ENCODE assay signal across 23 cellular contexts in genomic region chr2:144598906-144599305, GRCh38.
"Had no signal": no experiment of that assay in that cellular context is flagged by ENCODE, and none has a peak within 500 bp of the region (broad histone marks: within the 10 kb centered on the region; RNA-seq: fewer than 3 reads in every experiment).

No MANE protein-coding gene starts in this region.

- H3K27me3 ChIP-seq: ovary, right atrium auricular region, right lobe of liver, stomach, testis, thyroid gland, transverse colon, upper lobe of left lung, vagina had no signal

- H3K36me3 ChIP-seq: left ventricle myocardium inferior, ovary, right atrium auricular region, right lobe of liver, stomach, thyroid gland, transverse colon, upper lobe of left lung, vagina had no signal

- H3K27ac Mint-ChIP-seq: progenitor cell of endocrine pancreas; stimulated activated naive B cell treated with anti-CD40 and anti-IgM and Interleukin-4, amounts not matched to agents 10 μg/mL and 1 μg/mL and 100 μg/mL, for 72 hours had no signal

- ATAC-seq: naive thymus-derived CD8-positive, alpha-beta T cell; right lobe of liver; stimulated activated naive B cell treated with anti-CD40 and anti-IgM and Interleukin-4, amounts not matched to agents 10 μg/mL and 1 μg/mL and 100 μg/mL, for 72 hours; stimulated activated naive CD8-positive, alpha-beta T cell treated with anti-CD3 and anti-CD28 coated beads, Interleukin-15, Interleukin-2, amounts not matched to agents 100 U/mL and 50 U/mL, for 24 hours had no signal

- H3K27ac ChIP-seq: left ventricle myocardium inferior, ovary, right atrium auricular region, right lobe of liver, stomach, testis, thyroid gland, transverse colon, upper lobe of left lung, vagina had no signal

- H3K27me3 Mint-ChIP-seq: progenitor cell of endocrine pancreas; stimulated activated naive B cell treated with anti-CD40 and anti-IgM and Interleukin-4, amounts not matched to agents 10 μg/mL and 1 μg/mL and 100 μg/mL, for 72 hours had no signal

- H3K4me1 ChIP-seq: right atrium auricular region, right lobe of liver, testis, vagina had no signal

- H3K4me3 Mint-ChIP-seq: stimulated activated naive B cell treated with anti-CD40 and anti-IgM and Interleukin-4, amounts not matched to agents 10 μg/mL and 1 μg/mL and 100 μg/mL, for 72 hours had no signal

- H3K4me3 ChIP-seq: left ventricle myocardium inferior, lung, ovary, right atrium auricular region, right lobe of liver, smooth muscle cell, stomach, testis, thyroid gland, transverse colon, upper lobe of left lung, vagina had no signal

- H3K9me3 ChIP-seq: left ventricle myocardium inferior, ovary, right atrium auricular region, right lobe of liver, stomach, testis, thyroid gland, transverse colon, upper lobe of left lung, vagina had no signal

- DNase-seq: hippocampal formation; islet precursor cell; left ventricle myocardium inferior; midbrain; naive thymus-derived CD8-positive, alpha-beta T cell; ovary; right lobe of liver; stimulated activated CD4-positive, alpha-beta T cell treated with anti-CD3 and anti-CD28 coated beads, Interleukin-1b, Interleukin-23, amount 100 ng/mL, for 48 hours; stimulated activated CD4-positive, alpha-beta T cell treated with anti-CD3 and anti-CD28 coated beads, Interleukin-2, amount 100 ng/mL, for 48 hours; stimulated activated CD4-positive, alpha-beta T cell treated with anti-CD3 and anti-CD28 coated beads, Interleukin-4, amount 100 ng/mL, for 4 hours; stimulated activated CD8-positive, alpha-beta memory T cell treated with anti-CD3 and anti-CD28 coated beads, Interleukin-4, amount 100 ng/mL, for 48 hours; stimulated activated naive B cell treated with anti-CD40 and anti-IgM and Interleukin-4, amounts not matched to agents 10 μg/mL and 1 μg/mL and 100 μg/mL, for 72 hours; stimulated activated naive CD8-positive, alpha-beta T cell treated with anti-CD3 and anti-CD28 coated beads, Interleukin-15, Interleukin-2, amounts not matched to agents 100 U/mL and 50 U/mL, for 24 hours; stomach; testis; thyroid gland; transverse colon; upper lobe of left lung had no signal
